9 cellular contexts compared by ENCODE assay signal in genomic region chr19:13181747-13182388, GRCh38. TPM values are rescaled to one million over a fixed set of nuclear protein-coding genes. Genes with fewer than 3 reads are reported as not detected.
A peak's percentile ranks its signal among the peaks of the same experiment; 100 is the strongest.
DNase-seq lines count a peak whose midpoint lies in the region; ATAC-seq and TF ChIP-seq lines count a peak whose summit lies in the region.
"Had no signal": no experiment of that assay in that cellular context is flagged by ENCODE, and none has a peak within 500 bp of the region (broad histone marks: within the 10 kb centered on the region; RNA-seq: fewer than 3 reads in every experiment).

No MANE protein-coding gene starts in this region.

- H3K27me3 ChIP-seq in CD4-positive, alpha-beta T cell (ENCODE audit: control insufficient read depth, insufficient read depth, low read length): no peaks in the 10 kb centered on the region
- H3K27me3 ChIP-seq in left ventricle myocardium inferior (ENCODE audit: low read depth) (no peaks in the 10 kb centered on the region), skeletal muscle tissue (ENCODE audit: control insufficient read depth in 3 of 3, insufficient read depth in 3 of 3, low read length in 3 of 3) (no peaks in the 10 kb centered on the region)

- peak; percentile 64 for ATAC-seq in CD4-positive, alpha-beta T cell (ENCODE audit: poor library complexity)

- H3K9me3 ChIP-seq in CD4-positive, alpha-beta T cell (ENCODE audit: control insufficient read depth, low read length): no peaks in the 10 kb centered on the region
- H3K9me3 ChIP-seq in left ventricle myocardium inferior (replicated peaks): no peaks in the 10 kb centered on the region
- H3K9me3 ChIP-seq in skeletal muscle tissue (ENCODE audit: control insufficient read depth in 3 of 3, low read length in 3 of 3): no peaks in the 10 kb centered on the region

- no peaks in the 10 kb centered on the region for H3K9me3 Mint-ChIP-seq in CD4-positive, alpha-beta T cell

- no peak for TF ChIP-seq CTCF in CD4-positive, alpha-beta T cell (IDR thresholded peaks at IDR 0.05)
- TF ChIP-seq CTCF in LNCaP clone FGC (IDR thresholded peaks at IDR 0.05; ENCODE audit: control insufficient read depth, extremely low read depth, insufficient read depth) (no peak), left ventricle myocardium inferior (IDR thresholded peaks at IDR 0.05; ENCODE audit: borderline replicate concordance) (no peak)

- peaks cover 15% of the 10 kb centered on the region for H3K4me1 ChIP-seq in left ventricle myocardium inferior
- peaks cover 7 to 8% (median 8%) of the 10 kb centered on the region in 3 donors for H3K4me1 ChIP-seq in skeletal muscle tissue (ENCODE audit: control insufficient read depth in 3 of 3, insufficient read depth in 3 of 3, low read length in 3 of 3)

- H3K27me3 Mint-ChIP-seq in CD4-positive, alpha-beta T cell: no peaks in the 10 kb centered on the region

- H3K36me3 ChIP-seq in left ventricle myocardium inferior (no peaks in the 10 kb centered on the region), skeletal muscle tissue (ENCODE audit: control insufficient read depth in 3 of 3, insufficient read depth in 3 of 3, low read length in 3 of 3) (no peaks in the 10 kb centered on the region)

- CTCF ChIA-PET in CD4-positive, alpha-beta T cell (lab: Charles Lee): interaction anchor here (0.6 to 1.4 kb wide), 4 partner anchors 13 to 204 kb away, joined by 3 to 7 read pairs (median 6); no protein-coding TSS in a partner anchor

- intact Hi-C loops in CD4-positive, alpha-beta T cell (cut with DNase I, micrococcal nuclease): no loop called here
- intact Hi-C loops in left ventricle myocardium inferior (cut with micrococcal nuclease): no loop called here

- H3K4me3 ChIP-seq in LNCaP clone FGC (ENCODE audit: low read depth, low read length) (no peak overlapping the region), left ventricle myocardium inferior (no peak overlapping the region), skeletal muscle tissue (ENCODE audit: low read length in 3 of 3) (peak overlapping the region in 1 of 3 donors; percentile 35)

- H3K4me3 Mint-ChIP-seq in CD4-positive, alpha-beta T cell: peak overlapping the region; percentile 15

- DNase-seq in CD4-positive, alpha-beta T cell: no peak
- DNase-seq in LNCaP clone FGC (ENCODE audit: low read depth) (peak; percentile 58), left ventricle myocardium inferior (peak; percentile 85), NCI-H1436 treated with DMSO at 0.1 percent for 48 hours (lab: John Stamatoyannopoulos, UW) (no peak), T-helper 9 cell (no peak), HuH-7 (ENCODE audit: low spot score) (no peak)
- DNase-seq in activated gamma-delta T cell treated with anti-CD3 and anti-CD28 coated beads, Interleukin-2, amount 50 U/mL, for 16 hours (ENCODE audit: low read depth): peak; percentile 51

- H3K9ac ChIP-seq in skeletal muscle tissue (ENCODE audit: low read depth in 1 of 3, low read length in 3 of 3): peak overlapping the region; percentile 13 to 64 (median 62)

- H3K36me3 Mint-ChIP-seq in CD4-positive, alpha-beta T cell (ENCODE audit: low read depth): no peaks in the 10 kb centered on the region

- H3K4me1 Mint-ChIP-seq in CD4-positive, alpha-beta T cell (ENCODE audit: low read depth): peaks cover 32% of the 10 kb centered on the region

- H3K27ac Mint-ChIP-seq in CD4-positive, alpha-beta T cell: peak overlapping the region; percentile 58

- POLR2A ChIA-PET in CD4-positive, alpha-beta T cell (lab: Charles Lee): interaction anchor here (1.1 to 3.1 kb wide), 5 partner anchors 8 to 29 kb away, joined by 3 to 26 read pairs (median 14); no protein-coding TSS in a partner anchor

- no peak overlapping the region for H3K27ac ChIP-seq in CD4-positive, alpha-beta T cell (ENCODE audit: low read depth, low read length)
- H3K27ac ChIP-seq in left ventricle myocardium inferior (replicated peaks): peak overlapping the region; percentile 71
- peak overlapping the region; percentile 52 for H3K27ac ChIP-seq in skeletal muscle tissue (ENCODE audit: low read depth, low read length)
- H3K27ac ChIP-seq: epithelial cell of prostate had no signal

RNA-seq across cellular contexts. Expression of gene IER2, which starts 31.7 kb away (rescaled TPM):
- 100 to 1,000 TPM; 254 to 255 TPM for total RNA-seq in CD4-positive, alpha-beta T cell
- 17.3 TPM for total RNA-seq in left ventricle myocardium inferior
- 23.5 TPM for total RNA-seq in skeletal muscle tissue

RNA-seq across cellular contexts. Expression of gene STX10, which starts 31.7 kb away (rescaled TPM):
- 10 to 100 TPM; 40.9 to 43.9 TPM for total RNA-seq in CD4-positive, alpha-beta T cell
- total RNA-seq in left ventricle myocardium inferior (39.2 TPM), skeletal muscle tissue (24.5 TPM)

Comparison
In these comparisons a context has a peak if more than half of its experiments do, and no peak if none do; other contexts are left out.
1. DNase-seq: peak in LNCaP clone FGC (single experiment), activated gamma-delta T cell treated with anti-CD3 and anti-CD28 coated beads, Interleukin-2, amount 50 U/mL, for 16 hours (single experiment) and left ventricle myocardium inferior (single experiment); none in CD4-positive, alpha-beta T cell (0 of 10), NCI-H1436 treated with DMSO at 0.1 percent for 48 hours (single experiment), T-helper 9 cell (single experiment) and HuH-7 (single experiment).
2. RNA of gene IER2, which starts 31.7 kb away (total RNA-seq): 254 to 255 TPM in CD4-positive, alpha-beta T cell; 23.5 TPM in skeletal muscle tissue (single experiment) and 17.3 TPM in left ventricle myocardium inferior (single experiment); every median in the first group is over 10 times any median in the second.